24 cellular contexts compared by ENCODE assay signal in genomic region chr9:91824151-91824550, GRCh38.
A peak's percentile ranks its signal among the peaks of the same experiment; 100 is the strongest.
DNase-seq lines count a peak whose midpoint lies in the region; ATAC-seq, FAIRE-seq and TF ChIP-seq lines count a peak whose summit lies in the region.
"Had no signal": no experiment of that assay in that cellular context is flagged by ENCODE, and none has a peak within 500 bp of the region (broad histone marks: within the 10 kb centered on the region; RNA-seq: fewer than 3 reads in every experiment).

No MANE protein-coding gene starts in this region.

- no peak for FAIRE-seq in keratinocyte (lab: Jason Lieb, UNC)

- dilution Hi-C loops in keratinocyte (cut with MboI; ENCODE audit: extremely low pct_ligation_motif_present, low sequenced_read_pairs) = no loop called here

- H3K27ac ChIP-seq in left ventricle myocardium inferior (replicated peaks) (peak overlapping the region; percentile 19), heart left ventricle (peak overlapping the region in 1 of 12 donors; percentile 67), keratinocyte (ENCODE audit: control insufficient read depth, insufficient read depth, low read length) (no peak overlapping the region), rectal smooth muscle tissue (ENCODE audit: low read depth, low read length) (peak overlapping the region; percentile 5)

- no peak for TF ChIP-seq POLR2A in heart left ventricle (IDR thresholded peaks at IDR 0.05)

- 77 to 89% (median 81%) methylated on average over 4 of the region's 4 CpGs for WGBS in heart left ventricle, 4 donors

- TF ChIP-seq CTCF in left ventricle myocardium inferior (IDR thresholded peaks at IDR 0.05; ENCODE audit: borderline replicate concordance) (no peak), heart left ventricle (IDR thresholded peaks at IDR 0.05) (no peak), keratinocyte (optimal IDR thresholded peaks at IDR 0.05 in 1 of 3, IDR thresholded peaks at IDR 0.05 in 1 of 3, conservative IDR thresholded peaks at IDR 0.05 in 1 of 3; ENCODE audit: extremely low read depth in 1 of 3, insufficient read depth in 2 of 3, low read length in 3 of 3) (no peak), Caco-2 (IDR thresholded peaks at IDR 0.05; ENCODE audit: insufficient read depth in 1 of 2, low read depth in 1 of 2, low read length in 1 of 2, severe bottlenecking in 1 of 2, unreplicated experiment in 1 of 2) (no peak)

- no peaks in the 10 kb centered on the region for H3K9me1 ChIP-seq in keratinocyte (ENCODE audit: control insufficient read depth, extremely low read depth, insufficient read depth, low read length)

- no peaks in the 10 kb centered on the region for H3K9me3 Mint-ChIP-seq in Caco-2 (ENCODE audit: unreplicated experiment)
- no peaks in the 10 kb centered on the region for H3K9me3 Mint-ChIP-seq in activated CD4-positive, alpha-beta T cell treated with anti-CD3 and anti-CD28 coated beads, Interleukin-2, amount 10 ng/mL, durations not matched to agents 24 days and 14 days
- H3K9me3 Mint-ChIP-seq: CD4-positive, alpha-beta memory T cell; dendritic cell treated with granulocyte-macrophage colony-stimulating factor and Interleukin-4, amounts not matched to agents 40 ng/mL and 50 ng/mL, for 4 days had no signal

- intact Hi-C loops in left ventricle myocardium inferior (cut with micrococcal nuclease) = no loop called here
- intact Hi-C loops in heart left ventricle (cut with DNase I) = no loop called here
- intact Hi-C loops in Caco-2 (cut with micrococcal nuclease; ENCODE audit: unreplicated experiment) = no loop called here
- intact Hi-C loops in activated CD4-positive, alpha-beta T cell treated with anti-CD3 and anti-CD28 coated beads, Interleukin-2, amount 10 ng/mL, durations not matched to agents 24 days and 14 days (cut with micrococcal nuclease) = no loop called here

- H3K27me3 ChIP-seq in left ventricle myocardium inferior (ENCODE audit: low read depth) (peaks cover 23% of the 10 kb centered on the region), heart left ventricle (no peaks in the 10 kb centered on the region), keratinocyte (ENCODE audit: control insufficient read depth, extremely low read depth, insufficient read depth, low read length) (peaks cover 2% of the 10 kb centered on the region), rectal smooth muscle tissue (ENCODE audit: control insufficient read depth, insufficient read depth, low read length) (no peaks in the 10 kb centered on the region), Caco-2 (replicated peaks; ENCODE audit: control insufficient read depth, insufficient read depth, low read length) (no peaks in the 10 kb centered on the region)

- H3K4me3 Mint-ChIP-seq in Caco-2 (ENCODE audit: unreplicated experiment) (no peak overlapping the region), T-helper 17 cell (no peak overlapping the region)
- no peak overlapping the region for H3K4me3 Mint-ChIP-seq in activated CD4-positive, alpha-beta T cell treated with anti-CD3 and anti-CD28 coated beads, Interleukin-2, amount 10 ng/mL, durations not matched to agents 24 days and 14 days
- H3K4me3 Mint-ChIP-seq: CD4-positive, alpha-beta memory T cell; dendritic cell treated with granulocyte-macrophage colony-stimulating factor and Interleukin-4, amounts not matched to agents 40 ng/mL and 50 ng/mL, for 4 days had no signal

- no peak for ATAC-seq in heart left ventricle
- ATAC-seq in T-helper 17 cell = no peak

- CTCF ChIA-PET in Caco-2 (lab: Charles Lee) = interaction anchor here (0.6 kb wide), 1 partner anchor 51 kb away, joined by 5 read pairs; no protein-coding TSS in a partner anchor

- H3K4me2 ChIP-seq in keratinocyte (ENCODE audit: control insufficient read depth, extremely low read depth, insufficient read depth, low read depth, low read length) = peak overlapping the region; percentile 72

- no peak for DNase-seq in left ventricle myocardium inferior
- no peak for DNase-seq in heart left ventricle
- no peak for DNase-seq in keratinocyte (ENCODE audit: low read depth, low spot score)
- DNase-seq in Caco-2 = no peak
- DNase-seq in T-helper 17 cell = no peak
- DNase-seq in activated CD4-positive, alpha-beta T cell treated with anti-CD3 and anti-CD28 coated beads, Interleukin-2, amount 10 ng/mL, durations not matched to agents 24 days and 14 days = no peak
- DNase-seq in activated CD4-positive, alpha-beta T cell treated with anti-CD3 and anti-CD28 coated beads for 1 hour = no peak
- DNase-seq: activated CD4-positive, alpha-beta T cell treated with anti-CD3 and anti-CD28 coated beads for 4 hours; activated gamma-delta T cell treated with Interleukin-2 at 50 U/mL for 16 hours; activated T-cell treated with anti-CD3 and anti-CD28 coated beads, Interleukin-2, amount 50 U/mL, for 1 hour; AML-193; CD4-positive, alpha-beta memory T cell; central memory CD4-positive, alpha-beta T cell; DMS 273 treated with DMSO at 0.1 percent for 48 hours; mesendoderm; NCI-H1048; NCI-H187 treated with DMSO at 0.1 percent for 48 hours; NCI-H2171 treated with DMSO at 0.1 percent for 48 hours; NCI-H526; SHP77; stimulated activated CD4-positive, alpha-beta T cell treated with anti-CD3 and anti-CD28 coated beads, Interleukin-2, amount 100 ng/mL, for 48 hours had no signal

- no peaks in the 10 kb centered on the region for H3K36me3 ChIP-seq in left ventricle myocardium inferior
- no peaks in the 10 kb centered on the region for H3K36me3 ChIP-seq in heart left ventricle
- H3K36me3 ChIP-seq in keratinocyte (ENCODE audit: control insufficient read depth in 2 of 2, extremely low read depth in 1 of 2, insufficient read depth in 2 of 2, low read length in 2 of 2) = no peaks in the 10 kb centered on the region
- no peaks in the 10 kb centered on the region for H3K36me3 ChIP-seq in rectal smooth muscle tissue (ENCODE audit: control insufficient read depth, insufficient read depth, low read length)
- no peaks in the 10 kb centered on the region for H3K36me3 ChIP-seq in Caco-2 (ENCODE audit: control insufficient read depth, insufficient read depth, low read length)
- H3K36me3 ChIP-seq: heart right ventricle had no signal

- H3K79me2 ChIP-seq in keratinocyte (ENCODE audit: control insufficient read depth, insufficient read depth, low read length) = no peaks in the 10 kb centered on the region

- H3K9me3 ChIP-seq in left ventricle myocardium inferior (replicated peaks) (no peaks in the 10 kb centered on the region), heart left ventricle (peaks cover 0 to 10% (median 0%) of the 10 kb centered on the region in 12 donors), keratinocyte (ENCODE audit: control insufficient read depth, low read depth, low read length) (no peaks in the 10 kb centered on the region), Caco-2 (no peaks in the 10 kb centered on the region), T-helper 17 cell (ENCODE audit: control insufficient read depth, low read length, poor library complexity, severe bottlenecking) (no peaks in the 10 kb centered on the region)

- no peaks in the 10 kb centered on the region for H3K4me1 ChIP-seq in left ventricle myocardium inferior
- H3K4me1 ChIP-seq in heart left ventricle = peaks cover 0 to 3% (median 0%) of the 10 kb centered on the region in 12 donors
- peaks cover 21% of the 10 kb centered on the region for H3K4me1 ChIP-seq in keratinocyte (ENCODE audit: control insufficient read depth, extremely low read depth, insufficient read depth, low read length)
- peaks cover 21% of the 10 kb centered on the region for H3K4me1 ChIP-seq in rectal smooth muscle tissue (ENCODE audit: control insufficient read depth, insufficient read depth, low read length)
- no peaks in the 10 kb centered on the region for H3K4me1 ChIP-seq in Caco-2

- BruUV-seq in Caco-2 (replicated peaks; lab: Mats Ljungman, UMichigan) = no TSS peak

- no peaks in the 10 kb centered on the region for H3K36me3 Mint-ChIP-seq in Caco-2 (ENCODE audit: insufficient read depth, unreplicated experiment)
- no peaks in the 10 kb centered on the region for H3K36me3 Mint-ChIP-seq in T-helper 17 cell (ENCODE audit: low read depth)
- no peaks in the 10 kb centered on the region for H3K36me3 Mint-ChIP-seq in activated CD4-positive, alpha-beta T cell treated with anti-CD3 and anti-CD28 coated beads, Interleukin-2, amount 10 ng/mL, durations not matched to agents 24 days and 14 days (ENCODE audit: low read depth)
- H3K36me3 Mint-ChIP-seq: CD4-positive, alpha-beta memory T cell had no signal

- POLR2A ChIA-PET in Caco-2 (lab: Charles Lee) = no interaction called here

- no peaks in the 10 kb centered on the region for H4K20me1 ChIP-seq in keratinocyte (ENCODE audit: control insufficient read depth, extremely low read depth, insufficient read depth, low read length)

- H2AFZ ChIP-seq in keratinocyte (ENCODE audit: control insufficient read depth, low read length) = no peak overlapping the region

- H3K27me3 Mint-ChIP-seq in Caco-2 (ENCODE audit: insufficient read depth, unreplicated experiment) (peaks cover 3% of the 10 kb centered on the region), T-helper 17 cell (peaks cover 58% of the 10 kb centered on the region)
- H3K27me3 Mint-ChIP-seq in activated CD4-positive, alpha-beta T cell treated with anti-CD3 and anti-CD28 coated beads, Interleukin-2, amount 10 ng/mL, durations not matched to agents 24 days and 14 days = peaks cover 8% of the 10 kb centered on the region

- H3K4me1 Mint-ChIP-seq in Caco-2 (ENCODE audit: low read depth, unreplicated experiment) = no peaks in the 10 kb centered on the region
- H3K4me1 Mint-ChIP-seq in T-helper 17 cell = no peaks in the 10 kb centered on the region
- H3K4me1 Mint-ChIP-seq in activated CD4-positive, alpha-beta T cell treated with anti-CD3 and anti-CD28 coated beads, Interleukin-2, amount 10 ng/mL, durations not matched to agents 24 days and 14 days = no peaks in the 10 kb centered on the region
- H3K4me1 Mint-ChIP-seq: CD4-positive, alpha-beta memory T cell had no signal

- H3K4me3 ChIP-seq in left ventricle myocardium inferior (peak overlapping the region; percentile 30), heart left ventricle (peak overlapping the region in 5 of 12 donors; percentile 4 to 32 (median 27)), keratinocyte (ENCODE audit: control insufficient read depth in 2 of 3, extremely low read depth in 1 of 3, insufficient read depth in 2 of 3, low read depth in 1 of 3, low read length in 3 of 3) (no peak overlapping the region), rectal smooth muscle tissue (ENCODE audit: low read length) (no peak overlapping the region), Caco-2 (ENCODE audit: low read depth, low read length) (no peak overlapping the region)

- H3K27ac Mint-ChIP-seq in Caco-2 (ENCODE audit: unreplicated experiment) (no peak overlapping the region), T-helper 17 cell (no peak overlapping the region)
- no peak overlapping the region for H3K27ac Mint-ChIP-seq in activated CD4-positive, alpha-beta T cell treated with anti-CD3 and anti-CD28 coated beads, Interleukin-2, amount 10 ng/mL, durations not matched to agents 24 days and 14 days
- H3K27ac Mint-ChIP-seq: CD4-positive, alpha-beta memory T cell; dendritic cell treated with granulocyte-macrophage colony-stimulating factor and Interleukin-4, amounts not matched to agents 40 ng/mL and 50 ng/mL, for 4 days had no signal

- no peak overlapping the region for H3K9ac ChIP-seq in keratinocyte (ENCODE audit: control insufficient read depth, extremely low read depth, insufficient read depth, low read length)
- no peak overlapping the region for H3K9ac ChIP-seq in rectal smooth muscle tissue (ENCODE audit: low read length)
